10 cellular contexts compared by ENCODE assay signal in genomic region chr1:206856674-206857464, GRCh38. TPM values are rescaled to one million over a fixed set of nuclear protein-coding genes. Genes with fewer than 3 reads are reported as not detected.
DNase-seq lines count a peak whose midpoint lies in the region; ATAC-seq and TF ChIP-seq lines count a peak whose summit lies in the region.
"Had no signal": no experiment of that assay in that cellular context is flagged by ENCODE, and none has a peak within 500 bp of the region (broad histone marks: within the 10 kb centered on the region; RNA-seq: fewer than 3 reads in every experiment).

No MANE protein-coding gene starts in this region.

- intact Hi-C loops in aorta (cut with DNase I): no loop called here

- 0 out of 2 replicates have a peak, but pooled peaks cover 3% of the 10 kb centered on the region for H3K27me3 ChIP-seq in SJSA1 (replicated peaks)
- peaks cover 0 to 2% of the 10 kb centered on the region in 2 donors for H3K27me3 ChIP-seq in aorta (ENCODE audit: control insufficient read depth in 1 of 2, insufficient read depth in 2 of 2, low read length in 1 of 2)

- H3K27ac ChIP-seq in SJSA1 (no peak overlapping the region), aorta (ENCODE audit: low read depth in 1 of 2, low read length in 2 of 2) (no peak overlapping the region)

- no peaks in the 10 kb centered on the region for H3K9me3 ChIP-seq in SJSA1 (replicated peaks)
- no peaks in the 10 kb centered on the region for H3K9me3 ChIP-seq in aorta (ENCODE audit: control insufficient read depth, low read length)

- DNase-seq in AG09319 (ENCODE audit: extremely low read depth, low read depth) (no peak), GM12865 (ENCODE audit: low read depth) (peak; percentile 39), SJSA1 (ENCODE audit: low read depth in 1 of 2, low spot score in 2 of 2) (peak; percentile 39 to 41), fibroblast of pulmonary artery (ENCODE audit: low read depth) (no peak), aorta (no peak), NCI-H510A treated with DMSO at 0.1 percent for 48 hours (lab: John Stamatoyannopoulos, UW) (no peak)
- DNase-seq: NCI-H446 had no signal

- 84 to 90% methylated on average over 5 of the region's 5 CpGs for WGBS in aorta, 2 donors

- H3K4me3 ChIP-seq in GM12865 (ENCODE audit: low read depth, low read length) (no peak overlapping the region), SJSA1 (no peak overlapping the region), fibroblast of pulmonary artery (replicated peaks; ENCODE audit: low read depth, low read length) (no peak overlapping the region), aorta (ENCODE audit: low read length in 2 of 2) (no peak overlapping the region)

- TF ChIP-seq CTCF in AG09319 (IDR thresholded peaks at IDR 0.05; ENCODE audit: low read depth, low read length) (peak; percentile 17), GM12865 (IDR thresholded peaks at IDR 0.05; ENCODE audit: insufficient read depth, low read depth, low read length, missing control alignments) (peak; percentile 39), fibroblast of pulmonary artery (IDR thresholded peaks at IDR 0.05; ENCODE audit: low read length, missing control alignments) (peak; percentile 34)

- H3K4me1 ChIP-seq in SJSA1 (replicated peaks): peaks cover 12% of the 10 kb centered on the region
- no peaks in the 10 kb centered on the region for H3K4me1 ChIP-seq in aorta (ENCODE audit: control insufficient read depth in 1 of 2, insufficient read depth in 2 of 2, low read length in 2 of 2)

- ATAC-seq in aorta (ENCODE audit: low FRiP score): no peak
- no peak for ATAC-seq in HG03025 (IDR thresholded peaks at IDR 0.05; ENCODE audit: low FRiP score, unreplicated experiment)
- ATAC-seq in HG02759 (IDR thresholded peaks at IDR 0.05; ENCODE audit: unreplicated experiment): no peak

- H3K36me3 ChIP-seq in SJSA1 (no peaks in the 10 kb centered on the region), aorta (ENCODE audit: control insufficient read depth in 1 of 2, insufficient read depth in 2 of 2, low read length in 1 of 2) (no peaks in the 10 kb centered on the region)

RNA-seq across cellular contexts. Expression of gene IL20, which starts 8.6 kb away (rescaled TPM):
- total RNA-seq in SJSA1 (2014; rRNA removed; shearing (Covaris generic)): 0.25 and 0.53 TPM in 2 replicates
- not detected for total RNA-seq in aorta
- polyA plus RNA-seq in aorta: not detected
- total RNA-seq: kidney epithelial cell had no signal

RNA-seq across cellular contexts. Expression of gene IL24, which starts 40.4 kb away (rescaled TPM):
- total RNA-seq in SJSA1 (2014; rRNA removed; shearing (Covaris generic)): 1.5 and 3.5 TPM in 2 replicates
- not detected for total RNA-seq in aorta
- polyA plus RNA-seq in aorta: not detected

Comparison
In these comparisons a context has a peak if more than half of its experiments do, and no peak if none do; other contexts are left out.
1. DNase-seq: peak in GM12865 (single experiment) and SJSA1 (2 of 2); none in AG09319 (single experiment), fibroblast of pulmonary artery (single experiment), aorta (0 of 2) and NCI-H510A treated with DMSO at 0.1 percent for 48 hours (single experiment).
2. Peak in every context shown above with its lines, with median percentiles within 50 percentile points of each other: CTCF ChIP-seq.